In genomic region chr17:7589204-7589868, GRCh38 we compare ENCODE assay signal across 9 cellular contexts. TPM values are rescaled to one million over a fixed set of nuclear protein-coding genes. Genes with fewer than 3 reads are reported as not detected.
DNase-seq lines count a peak whose midpoint lies in the region; ATAC-seq and TF ChIP-seq lines count a peak whose summit lies in the region.
"Had no signal": no experiment of that assay in that cellular context is flagged by ENCODE, and none has a peak within 500 bp of the region (broad histone marks: within the 10 kb centered on the region; RNA-seq: fewer than 3 reads in every experiment).

No MANE protein-coding gene starts in this region.

- no peaks in the 10 kb centered on the region for H3K27me3 ChIP-seq in thoracic aorta (replicated peaks; ENCODE audit: insufficient read depth)

- peak overlapping the region; percentile 44 to 50 for H3K27ac ChIP-seq in thoracic aorta

- no peaks in the 10 kb centered on the region for H3K9me3 ChIP-seq in thoracic aorta

- H3K4me3 ChIP-seq in thoracic aorta = peak overlapping the region; percentile 75

- intact Hi-C loops in Right ventricle myocardium superior (cut with DNase I) = no loop called here

- H3K36me3 ChIP-seq in thoracic aorta = peaks cover 30% of the 10 kb centered on the region

- TF ChIP-seq CTCF in GM10266 (IDR thresholded peaks at IDR 0.05; ENCODE audit: control insufficient read depth, insufficient read depth, low read depth, missing control alignments) (peak; percentile 71), thoracic aorta (IDR thresholded peaks at IDR 0.05) (peak; percentile 90)

- in situ Hi-C loops in KBM-7 (cut with MboI; ENCODE audit: low pct_unique_long_range_greater_than_20kb, low sequenced_read_pairs) = no loop called here

- peak; percentile 88 for ATAC-seq in Right ventricle myocardium superior (ENCODE audit: poor library complexity)
- peak; percentile 54 for ATAC-seq in thoracic aorta (ENCODE audit: insufficient number of reproducible peaks, low FRiP score, low read depth)

- H3K4me1 ChIP-seq in thoracic aorta (ENCODE audit: control insufficient read depth in 1 of 2, low read depth in 2 of 2) = peaks cover 6 to 26% of the 10 kb centered on the region in 2 donors

- DNase-seq in GM10266 (ENCODE audit: extremely low spot score) = peak; percentile 90
- DNase-seq in SHP77 (lab: John Stamatoyannopoulos, UW) = peak; percentile 90 to 95
- peak; percentile 77 for DNase-seq in amniotic epithelial cell (ENCODE audit: low read depth)
- DNase-seq in Right ventricle myocardium superior = peak; percentile 93
- DNase-seq in occipital lobe (lab: John Stamatoyannopoulos, UW) = peak; percentile 76
- DNase-seq in thoracic aorta (ENCODE audit: low spot score) = no peak
- no peak for DNase-seq in NCI-H524 treated with DMSO at 0.1 percent for 48 hours (lab: John Stamatoyannopoulos, UW)
- no peak for DNase-seq in KBM-7

RNA-seq across cellular contexts. Expression of gene SOX15, which starts 0.6 kb away (rescaled TPM):
- total RNA-seq in Right ventricle myocardium superior = 0.91 TPM
- 0.47 TPM for total RNA-seq in occipital lobe
- 1 to 10 TPM in 1 of 2 donors, under 1 TPM in 1; 0.81 to 2.8 TPM for total RNA-seq in thoracic aorta
- total RNA-seq: RPMI7951 had no signal

RNA-seq across cellular contexts. Expression of gene MPDU1, which starts 5.7 kb away (rescaled TPM):
- total RNA-seq in Right ventricle myocardium superior (25.9 TPM), occipital lobe (34.8 TPM), thoracic aorta (10 to 100 TPM; 31.1 to 38.9 TPM)

RNA-seq across cellular contexts. Expression of gene CD68, which starts 9.9 kb away (rescaled TPM):
- total RNA-seq in Right ventricle myocardium superior (32.0 TPM), occipital lobe (0.62 TPM), thoracic aorta (100 to 1,000 TPM in 1 of 2 donors, 10 to 100 TPM in 1; 70.8 to 133 TPM)

RNA-seq across cellular contexts. Expression of gene FXR2, which starts 25.4 kb away (rescaled TPM):
- total RNA-seq in Right ventricle myocardium superior (101 TPM), occipital lobe (51.9 TPM), thoracic aorta (10 to 100 TPM; 42.8 to 53.9 TPM)

RNA-seq across cellular contexts. Expression of gene SENP3, which starts 27.6 kb away (rescaled TPM):
- 30.8 TPM for total RNA-seq in Right ventricle myocardium superior
- 84.8 TPM for total RNA-seq in occipital lobe
- 10 to 100 TPM; 47.0 to 80.7 TPM for total RNA-seq in thoracic aorta

Comparison
In these comparisons a context has a peak if more than half of its experiments do, and no peak if none do; other contexts are left out.
1. DNase-seq: peak in GM10266 (single experiment), SHP77 (2 of 2), amniotic epithelial cell (single experiment), Right ventricle myocardium superior (single experiment) and occipital lobe (single experiment); none in thoracic aorta (single experiment), NCI-H524 treated with DMSO at 0.1 percent for 48 hours (single experiment) and KBM-7 (single experiment).
2. RNA of gene CD68, which starts 9.9 kb away (total RNA-seq): 70.8 to 133 TPM in thoracic aorta and 32.0 TPM in Right ventricle myocardium superior (single experiment); 0.62 TPM in occipital lobe (single experiment); every median in the first group is over 10 times any median in the second.